In the genomic region with DNA sequence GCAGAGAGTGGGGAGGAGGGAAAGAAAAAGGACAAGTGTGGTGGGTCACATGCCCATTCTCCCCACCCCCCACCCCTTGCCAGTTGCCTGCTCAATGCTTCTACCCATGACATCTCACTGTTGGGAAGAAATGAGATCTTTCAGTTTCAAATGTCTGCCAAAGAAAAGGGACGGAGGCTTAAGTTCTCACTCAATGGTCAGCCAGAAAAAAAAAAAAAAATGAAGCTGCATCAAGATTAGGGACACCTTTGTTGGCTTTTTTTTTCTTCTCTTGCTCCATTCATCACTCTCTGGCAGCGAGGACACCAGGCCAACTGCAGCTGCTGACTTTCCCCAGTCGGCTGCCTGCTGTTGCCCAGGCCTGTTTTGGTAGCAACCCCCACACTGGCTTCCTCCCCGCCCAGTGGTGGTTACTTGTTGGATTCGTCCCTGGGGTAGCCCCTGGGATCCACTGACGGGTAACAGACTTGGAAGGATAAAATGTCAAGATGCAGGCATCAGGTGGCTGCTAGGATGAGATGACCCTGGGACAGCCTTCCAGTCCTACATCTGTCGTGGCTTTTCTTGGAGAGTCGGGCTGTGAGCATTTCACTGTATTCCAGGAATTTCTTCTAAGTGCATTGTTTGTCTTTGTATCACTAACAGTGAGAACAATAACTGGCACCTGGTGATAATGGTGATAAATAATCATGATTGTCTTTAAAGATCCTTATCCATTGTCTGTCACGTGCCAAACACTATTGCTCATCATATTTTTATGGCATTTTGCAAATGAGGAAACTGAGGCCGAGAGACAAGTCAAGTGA, we compare ENCODE assay signal across 1 cellular context.
TF ChIP-seq lines count a peak whose summit lies in the region.

No MANE protein-coding gene starts in this region.

TF ChIP-seq in HepG2, 621 proteins besides CTCF, POLR2A, EP300 and RAD21:
- TF ChIP-seq BCL6 (CRISPR knock-in tag; IDR thresholded peaks at IDR 0.05) (peak; percentile 27; the same call in 1 of the 2 replicates), ARID2 (CRISPR knock-in tag; IDR thresholded peaks at IDR 0.05; ENCODE audit: borderline replicate concordance) (no peak)
